ENCODE assay signal across 8 cellular contexts in the genomic region with DNA sequence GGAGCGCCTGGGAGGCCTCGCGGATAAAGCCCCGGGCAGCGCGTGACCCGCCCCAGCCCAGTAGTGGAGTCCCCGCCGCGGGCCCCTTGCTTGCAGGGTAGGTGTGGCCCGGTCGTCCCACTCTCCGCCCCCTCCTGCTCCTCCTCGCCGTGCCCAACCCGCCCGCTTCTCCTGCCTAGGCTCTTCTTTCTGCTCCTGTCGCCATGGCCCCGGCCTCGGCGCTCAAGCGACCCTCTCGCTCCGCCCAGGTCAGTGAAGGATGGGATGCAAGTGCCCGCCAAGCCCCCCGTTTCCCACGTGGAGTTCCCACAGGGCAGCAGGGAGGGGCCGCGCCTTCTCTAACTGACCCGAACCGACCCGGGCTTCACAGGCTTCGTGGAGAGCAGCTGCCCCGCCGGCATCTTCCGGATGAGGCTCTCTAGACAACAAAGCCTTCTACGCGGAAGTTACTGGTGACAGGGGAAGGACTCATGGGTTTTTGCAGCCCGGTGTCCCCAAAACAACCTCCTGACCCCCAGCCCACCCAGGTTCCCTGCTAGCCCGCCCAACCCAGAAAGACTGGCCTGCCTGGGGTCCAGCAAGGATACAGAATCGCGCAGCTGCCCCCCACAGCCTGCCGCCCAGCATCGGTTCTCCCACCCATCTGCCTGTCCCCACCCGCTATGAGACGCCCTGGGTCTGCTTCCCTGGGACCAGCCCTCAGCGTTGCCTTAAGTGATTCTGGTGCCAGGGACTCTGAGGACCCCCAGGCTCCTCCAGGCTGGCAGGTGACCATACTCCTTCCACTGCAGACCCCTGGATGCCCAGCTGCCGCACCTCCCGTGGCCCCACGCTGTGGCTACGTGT. TPM values are rescaled to one million over a fixed set of nuclear protein-coding genes. Genes with fewer than 3 reads are reported as not detected.
DNase-seq lines count a peak whose midpoint lies in the region; ATAC-seq and TF ChIP-seq lines count a peak whose summit lies in the region.

No MANE protein-coding gene starts in this region.

- no peaks in the 10 kb centered on the region for H4K20me1 ChIP-seq in fibroblast of lung (ENCODE audit: control insufficient read depth, extremely low read depth, insufficient read depth, low read length)

- no peaks in the 10 kb centered on the region for H3K79me2 ChIP-seq in fibroblast of lung (ENCODE audit: control insufficient read depth, insufficient read depth, low read length)

- no peak for TF ChIP-seq CTCF in fibroblast of lung (conservative IDR thresholded peaks at IDR 0.05 in 1 of 2, IDR thresholded peaks at IDR 0.05 in 1 of 2; ENCODE audit: low read depth in 1 of 2, low read length in 2 of 2)
- TF ChIP-seq CTCF in osteocyte (IDR thresholded peaks at IDR 0.05), result no peak
- TF ChIP-seq CTCF in tibial nerve (IDR thresholded peaks at IDR 0.05), result no peak

- ATAC-seq in GM19463 (IDR thresholded peaks at IDR 0.05; ENCODE audit: unreplicated experiment), result peak; percentile 64

- peak overlapping the region; percentile 52 for H3K4me3 Mint-ChIP-seq in osteocyte (ENCODE audit: unreplicated experiment)

- no peak overlapping the region for H3K27ac ChIP-seq in HUES64 (ENCODE audit: low read depth, low read length)
- no peak overlapping the region for H3K27ac ChIP-seq in fibroblast of lung (ENCODE audit: insufficient read depth, low read length)
- peak overlapping the region in 2 of 4 donors; percentile 4 to 51 for H3K27ac ChIP-seq in tibial nerve

- no peaks in the 10 kb centered on the region for H3K36me3 Mint-ChIP-seq in osteocyte (ENCODE audit: unreplicated experiment)

- no peaks in the 10 kb centered on the region for H3K9me3 Mint-ChIP-seq in osteocyte (ENCODE audit: unreplicated experiment)

- H3K36me3 ChIP-seq in HUES64 (ENCODE audit: insufficient read depth, low read length) (no peaks in the 10 kb centered on the region), fibroblast of lung (ENCODE audit: control insufficient read depth, insufficient read depth, low read length) (no peaks in the 10 kb centered on the region), tibial nerve (no peaks in the 10 kb centered on the region)

- H3K27me3 ChIP-seq in HUES64 (ENCODE audit: insufficient read depth, low read length) (peaks cover 33% of the 10 kb centered on the region), fibroblast of lung (ENCODE audit: control insufficient read depth, insufficient read depth, low read length) (peaks cover 7% of the 10 kb centered on the region), tibial nerve (peaks cover 0 to 18% of the 10 kb centered on the region in 2 donors)

- H3K27me3 Mint-ChIP-seq in osteocyte (ENCODE audit: unreplicated experiment), result no peaks in the 10 kb centered on the region

- peaks cover 8% of the 10 kb centered on the region for H3K4me1 Mint-ChIP-seq in osteocyte (ENCODE audit: unreplicated experiment)

- TF ChIP-seq POLR2A in tibial nerve (IDR thresholded peaks at IDR 0.05), result no peak

- peak; percentile 27 for DNase-seq in CD1c-positive myeloid dendritic cell (ENCODE audit: extremely low spot score)
- DNase-seq in activated CD8-positive, alpha-beta memory T cell treated with anti-CD3 and anti-CD28 coated beads, Interleukin-2, amount 50 U/mL, for 48 hours, result peak; percentile 81
- peak; percentile 10 to 29 for DNase-seq in fibroblast of lung (ENCODE audit: low read depth in 2 of 2)
- no peak for DNase-seq in osteocyte (ENCODE audit: extremely low spot score, unreplicated experiment)
- peak in 1 of 2 donors; percentile 19 for DNase-seq in tibial nerve (ENCODE audit: low spot score in 2 of 2)
- no peak for DNase-seq in NCI-H2171 treated with DMSO at 0.1 percent for 48 hours (lab: John Stamatoyannopoulos, UW)

- H3K4me3 ChIP-seq in HUES64 (ENCODE audit: low read length) (peak overlapping the region; percentile 59), fibroblast of lung (replicated peaks in 1 of 4; ENCODE audit: control extremely low read depth in 1 of 4, insufficient read depth in 1 of 4, low read depth in 3 of 4, low read length in 4 of 4) (peak overlapping the region; percentile 34 to 55 (median 43)), tibial nerve (peak overlapping the region; percentile 27 to 51 (median 40))

- no peak overlapping the region for H3K27ac Mint-ChIP-seq in osteocyte (ENCODE audit: unreplicated experiment)

- H2AFZ ChIP-seq in fibroblast of lung (ENCODE audit: low read length), result peak overlapping the region; percentile 67

- H3K9ac ChIP-seq in HUES64 (ENCODE audit: low read depth, low read length), result 0 out of 2 replicates have a peak overlapping the region, but pooled peaks have one; percentile 54
- peak overlapping the region; percentile 43 for H3K9ac ChIP-seq in fibroblast of lung (ENCODE audit: insufficient read depth, low read length)

- no peak for TF ChIP-seq EP300 in tibial nerve (IDR thresholded peaks at IDR 0.05)

- H3K4me2 ChIP-seq in fibroblast of lung (ENCODE audit: extremely low read depth, insufficient read depth, low read length), result peak overlapping the region; percentile 54

- no peaks in the 10 kb centered on the region for H3K9me3 ChIP-seq in HUES64 (ENCODE audit: insufficient read depth, low read depth, low read length)
- H3K9me3 ChIP-seq in fibroblast of lung (ENCODE audit: control insufficient read depth, insufficient read depth, low read depth, low read length), result no peaks in the 10 kb centered on the region
- H3K9me3 ChIP-seq in tibial nerve, result no peaks in the 10 kb centered on the region

- H3K4me1 ChIP-seq in HUES64 (ENCODE audit: insufficient read depth, low read length), result peaks cover 3% of the 10 kb centered on the region; the same call in 1 of the 2 replicates
- no peaks in the 10 kb centered on the region for H3K4me1 ChIP-seq in fibroblast of lung (ENCODE audit: control insufficient read depth, extremely low read depth, insufficient read depth, low read length)
- H3K4me1 ChIP-seq in tibial nerve, result peaks cover 0 to 11% (median 0%) of the 10 kb centered on the region in 4 donors

- 19% methylated on average over 51 of the region's 51 CpGs for WGBS in HUES64
- 9 to 20% methylated on average over 33 to 44 of the region's 51 CpGs for WGBS in tibial nerve, 2 donors

RNA-seq across cellular contexts. Expression of gene TTC32, which starts 32.9 kb away (rescaled TPM):
- polyA plus RNA-seq in HUES64 (2013, experiment 1 of 2), result 5.6 TPM
- 9.8 TPM for polyA plus RNA-seq in HUES64 (2013, experiment 2 of 2)
- total RNA-seq in fibroblast of lung (5.6 and 5.8 TPM in 2 replicates), osteocyte (13.1 and 16.1 TPM in 2 replicates), tibial nerve (10 to 100 TPM in 3 of 4 donors, 1 to 10 TPM in 1; 9.6 to 19.7 (median 15.6) TPM)
- polyA plus RNA-seq in fibroblast of lung, result 4.7 and 6.0 TPM in 2 replicates
- polyA plus RNA-seq in fibroblast of lung (2012), result 4.2 and 6.1 TPM in 2 replicates
- polyA minus RNA-seq in fibroblast of lung (ENCODE audit: low replicate concordance), result not detected in 2 replicates

Comparison
In these comparisons a context has a peak if more than half of its experiments do, and no peak if none do; other contexts are left out.
1. DNase-seq: peak in CD1c-positive myeloid dendritic cell (single experiment), activated CD8-positive, alpha-beta memory T cell treated with anti-CD3 and anti-CD28 coated beads, Interleukin-2, amount 50 U/mL, for 48 hours (single experiment) and fibroblast of lung (2 of 2); none in osteocyte (single experiment) and NCI-H2171 treated with DMSO at 0.1 percent for 48 hours (single experiment).
2. Peak in every context shown above with its lines, with median percentiles within 50 percentile points of each other: H3K4me3 ChIP-seq.